11 cellular contexts compared by ENCODE assay signal in genomic region chr3:183394150-183394549, GRCh38.
"Had no signal": no experiment of that assay in that cellular context is flagged by ENCODE, and none has a peak within 500 bp of the region (broad histone marks: within the 10 kb centered on the region; RNA-seq: fewer than 3 reads in every experiment).

No MANE protein-coding gene starts in this region.

- H3K27me3 ChIP-seq: upper lobe of left lung had no signal

- H3K4me3 ChIP-seq: lung, upper lobe of left lung had no signal

- H3K27ac Mint-ChIP-seq: activated naive CD4-positive, alpha-beta T cell treated with anti-CD3 and anti-CD28 coated beads, Interleukin-2, amount 50 U/mL, for 72 hours; natural killer cell treated with Interleukin-12 subunit alpha and Interleukin-12 subunit beta and Interleukin-15 and Interleukin-18, amount 100 ng/mL, for 72 hours; T-helper 2 cell treated with Interferon-gamma antibody and Interleukin-4, amounts not matched to agents 5 μg/mL and 100 μg/mL, for 36 hours had no signal

- DNase-seq: activated effector memory CD4-positive, alpha-beta T cell treated with Interleukin-2 at 50 U/mL for 16 hours; hypothalamus; occipital lobe; stimulated activated CD4-positive, alpha-beta T cell treated with anti-CD3 and anti-CD28 coated beads, Interleukin-4, amount 100 ng/mL, for 1 hour; stimulated activated CD8-positive, alpha-beta memory T cell treated with anti-CD3 and anti-CD28 coated beads, Interleukin-4, amount 100 ng/mL, for 48 hours; stimulated activated naive CD8-positive, alpha-beta T cell treated with anti-CD3 and anti-CD28 coated beads, Interleukin-15, Interleukin-2, amounts not matched to agents 100 U/mL and 50 U/mL, for 24 hours; upper lobe of left lung had no signal

- H3K4me1 ChIP-seq: upper lobe of left lung had no signal

- H3K4me3 Mint-ChIP-seq: natural killer cell treated with Interleukin-12 subunit alpha and Interleukin-12 subunit beta and Interleukin-15 and Interleukin-18, amount 100 ng/mL, for 72 hours; T-helper 2 cell treated with Interferon-gamma antibody and Interleukin-4, amounts not matched to agents 5 μg/mL and 100 μg/mL, for 36 hours had no signal

- H3K36me3 ChIP-seq: upper lobe of left lung had no signal

- H3K36me3 Mint-ChIP-seq: activated naive CD4-positive, alpha-beta T cell treated with anti-CD3 and anti-CD28 coated beads, Interleukin-2, amount 50 U/mL, for 72 hours; natural killer cell treated with Interleukin-12 subunit alpha and Interleukin-12 subunit beta and Interleukin-15 and Interleukin-18, amount 100 ng/mL, for 72 hours had no signal

- H3K9me3 ChIP-seq: upper lobe of left lung had no signal

- H3K27me3 Mint-ChIP-seq: natural killer cell treated with Interleukin-12 subunit alpha and Interleukin-12 subunit beta and Interleukin-15 and Interleukin-18, amount 100 ng/mL, for 72 hours had no signal

- H3K27ac ChIP-seq: upper lobe of left lung had no signal

- H3K9me3 Mint-ChIP-seq: activated naive CD4-positive, alpha-beta T cell treated with anti-CD3 and anti-CD28 coated beads, Interleukin-2, amount 50 U/mL, for 72 hours; natural killer cell treated with Interleukin-12 subunit alpha and Interleukin-12 subunit beta and Interleukin-15 and Interleukin-18, amount 100 ng/mL, for 72 hours; T-helper 2 cell treated with Interferon-gamma antibody and Interleukin-4, amounts not matched to agents 5 μg/mL and 100 μg/mL, for 36 hours had no signal
